9 cellular contexts compared by ENCODE assay signal in genomic region chr21:16535100-16535418, GRCh38.
A peak's percentile ranks its signal among the peaks of the same experiment; 100 is the strongest.
DNase-seq lines count a peak whose midpoint lies in the region; TF ChIP-seq lines count a peak whose summit lies in the region.
"Had no signal": no experiment of that assay in that cellular context is flagged by ENCODE, and none has a peak within 500 bp of the region (broad histone marks: within the 10 kb centered on the region; RNA-seq: fewer than 3 reads in every experiment).

No MANE protein-coding gene starts in this region.

- in situ Hi-C loops in GM13977 (cut with MboI; ENCODE audit: low pct_unique_long_range_greater_than_20kb, low sequenced_read_pairs, unreplicated experiment): no loop called here

- H3K4me3 Mint-ChIP-seq in nephron: peak overlapping the region in 2 of 3 experiments; percentile 73 to 89
- H3K4me3 Mint-ChIP-seq: activated naive CD4-positive, alpha-beta T cell treated with anti-CD3 and anti-CD28 coated beads for 36 hours had no signal

- TF ChIP-seq CTCF in AG09309 (IDR thresholded peaks at IDR 0.05; ENCODE audit: control insufficient read depth, insufficient read depth, low read depth, low read length, missing control alignments) (no peak), epithelial cell of proximal tubule (conservative IDR thresholded peaks at IDR 0.05; ENCODE audit: low read depth, low read length) (no peak), nephron (IDR thresholded peaks at IDR 0.05; ENCODE audit: unreplicated experiment in 3 of 3) (no peak), GM13977 (IDR thresholded peaks at IDR 0.05; ENCODE audit: extremely low read depth, insufficient read depth, missing control alignments) (no peak)

- no peaks in the 10 kb centered on the region for H3K27me3 Mint-ChIP-seq in nephron (ENCODE audit: low read depth)

- peaks cover 45% of the 10 kb centered on the region for H3K4me1 Mint-ChIP-seq in nephron

- H3K4me3 ChIP-seq in AG09309 (ENCODE audit: control insufficient read depth, low read depth, low read length): peak overlapping the region; percentile 16
- peak overlapping the region; percentile 53 for H3K4me3 ChIP-seq in epithelial cell of proximal tubule (ENCODE audit: low read depth, low read length)

- peak overlapping the region; percentile 68 to 100 (median 95) for H3K27ac Mint-ChIP-seq in nephron
- H3K27ac Mint-ChIP-seq: activated naive CD4-positive, alpha-beta T cell treated with anti-CD3 and anti-CD28 coated beads for 36 hours had no signal

- H3K36me3 Mint-ChIP-seq in nephron (ENCODE audit: low read depth): peaks cover 31% of the 10 kb centered on the region

- peak; percentile 67 for DNase-seq in AG09309 (ENCODE audit: low read depth)
- DNase-seq in NCI-H446 treated with DMSO at 0.1 percent for 48 hours (lab: John Stamatoyannopoulos, UW): peak; percentile 94
- peak; percentile 57 for DNase-seq in epithelial cell of proximal tubule (ENCODE audit: low read depth)
- no peak for DNase-seq in HK-2 (ENCODE audit: unreplicated experiment)
- no peak for DNase-seq in SK-N-DZ (ENCODE audit: low spot score)
- no peak for DNase-seq in GM13977 (ENCODE audit: low spot score)
- no peak for DNase-seq in KG1 (lab: John Stamatoyannopoulos, UW)
- DNase-seq: activated naive CD4-positive, alpha-beta T cell treated with anti-CD3 and anti-CD28 coated beads for 36 hours had no signal

- peaks cover 15% of the 10 kb centered on the region for H3K9me3 Mint-ChIP-seq in nephron

Comparison
In these comparisons a context has a peak if more than half of its experiments do, and no peak if none do; other contexts are left out.
1. DNase-seq: peak in AG09309 (single experiment), NCI-H446 treated with DMSO at 0.1 percent for 48 hours (single experiment) and epithelial cell of proximal tubule (single experiment); none in HK-2 (single experiment), SK-N-DZ (single experiment), GM13977 (single experiment) and KG1 (single experiment).